ENCODE assay signal across 8 cellular contexts in genomic region chr10:117537436-117537903, GRCh38. TPM values are rescaled to one million over a fixed set of nuclear protein-coding genes. Genes with fewer than 3 reads are reported as not detected.
DNase-seq lines count a peak whose midpoint lies in the region; ATAC-seq, FAIRE-seq and TF ChIP-seq lines count a peak whose summit lies in the region.

No MANE protein-coding gene starts in this region.

- H3K4me1 ChIP-seq in HUES48 (ENCODE audit: control insufficient read depth, insufficient read depth, low read length) (peaks cover 7% of the 10 kb centered on the region; the same call in 1 of the 2 replicates), colonic mucosa (peaks cover 6% of the 10 kb centered on the region), mesenchymal stem cell (ENCODE audit: control insufficient read depth, insufficient read depth, low read depth, low read length) (peaks cover 28% of the 10 kb centered on the region)

- FAIRE-seq in D721Med (lab: Jason Lieb, UNC), result no peak

- TF ChIP-seq CTCF in D721Med (IDR thresholded peaks at IDR 0.05; ENCODE audit: insufficient read depth, missing control alignments) (peak; percentile 59), colonic mucosa (IDR thresholded peaks at IDR 0.05) (peak; percentile 50)

- H2AK5ac ChIP-seq in mesenchymal stem cell (ENCODE audit: low read length, severe bottlenecking), result no peak overlapping the region

- H3K79me1 ChIP-seq in mesenchymal stem cell (replicated peaks; ENCODE audit: low read length, poor library complexity, severe bottlenecking), result no peaks in the 10 kb centered on the region

- H4K8ac ChIP-seq in mesenchymal stem cell (ENCODE audit: low read length), result no peak overlapping the region

- H3K27ac ChIP-seq in HUES48 (ENCODE audit: low read depth, low read length), result no peak overlapping the region
- H3K27ac ChIP-seq in colonic mucosa, result no peak overlapping the region
- H3K27ac ChIP-seq in mesenchymal stem cell (ENCODE audit: low read length, poor library complexity, severe bottlenecking), result no peak overlapping the region

- H3K9ac ChIP-seq in HUES48 (ENCODE audit: low read depth, low read length) (no peak overlapping the region), colonic mucosa (ENCODE audit: low read depth in 2 of 2, low read length in 2 of 2) (no peak overlapping the region), mesenchymal stem cell (ENCODE audit: low read length) (peak overlapping the region; percentile 88)

- 4% methylated on average over 27 of the region's 39 CpGs for WGBS in mesenchymal stem cell

- DNase-seq in D721Med (ENCODE audit: insufficient read length, low spot score) (no peak), colonic mucosa (no peak), mesenchymal stem cell (no peak), GOT3 (lab: John Stamatoyannopoulos, UW) (no peak), OCI-M1 (lab: John Stamatoyannopoulos, UW) (no peak)

- H3K27me3 ChIP-seq in HUES48 (ENCODE audit: control insufficient read depth, insufficient read depth, low read length) (peaks cover 100% of the 10 kb centered on the region), colonic mucosa (peaks cover 98% of the 10 kb centered on the region), mesenchymal stem cell (ENCODE audit: control insufficient read depth in 1 of 2, insufficient read depth in 1 of 2, low read length in 2 of 2) (peaks cover 0 to 100% of the 10 kb centered on the region in 2 experiments)

- ATAC-seq in GM21360 (IDR thresholded peaks at IDR 0.05; ENCODE audit: unreplicated experiment) (no peak), HG02623 (IDR thresholded peaks at IDR 0.05; ENCODE audit: unreplicated experiment) (no peak)

- no peak overlapping the region for H3K23ac ChIP-seq in mesenchymal stem cell (ENCODE audit: low read length in 2 of 2)

- no peak overlapping the region for H4K91ac ChIP-seq in mesenchymal stem cell (ENCODE audit: low read length)

- no peak overlapping the region for H2BK120ac ChIP-seq in mesenchymal stem cell (ENCODE audit: low read depth, low read length)

- H2BK5ac ChIP-seq in mesenchymal stem cell (ENCODE audit: low read depth, low read length, poor library complexity, severe bottlenecking), result no peak overlapping the region

- no peak overlapping the region for H3K4me2 ChIP-seq in mesenchymal stem cell (ENCODE audit: low read length, poor library complexity, severe bottlenecking)

- H3K14ac ChIP-seq in mesenchymal stem cell (ENCODE audit: low read length in 2 of 2), result no peak overlapping the region

- H2BK15ac ChIP-seq in mesenchymal stem cell (ENCODE audit: low read depth, poor library complexity, severe bottlenecking), result no peak overlapping the region

- intact Hi-C loops in colonic mucosa (cut with DNase I), result loop anchor here (5.0 kb wide), 1 partner anchor 705 kb away; no protein-coding TSS in a partner anchor

- H3K36me3 ChIP-seq in HUES48 (ENCODE audit: control insufficient read depth, insufficient read depth, low read length) (no peaks in the 10 kb centered on the region), colonic mucosa (no peaks in the 10 kb centered on the region), mesenchymal stem cell (ENCODE audit: control insufficient read depth in 1 of 2, insufficient read depth in 2 of 2, low read depth in 1 of 2, low read length in 2 of 2) (no peaks in the 10 kb centered on the region)

- no peak overlapping the region for H2BK12ac ChIP-seq in mesenchymal stem cell (ENCODE audit: low read length in 2 of 2)

- H3K4me3 ChIP-seq in HUES48 (ENCODE audit: low read depth, low read length), result peak overlapping the region; percentile 12; the same call in 1 of the 2 replicates
- H3K4me3 ChIP-seq in colonic mucosa, result no peak overlapping the region
- peak overlapping the region in 1 of 2 experiments; percentile 68 for H3K4me3 ChIP-seq in mesenchymal stem cell (ENCODE audit: insufficient read depth in 1 of 2, low read depth in 1 of 2, low read length in 2 of 2)

- H2AFZ ChIP-seq in mesenchymal stem cell (ENCODE audit: low read depth, low read length), result no peak overlapping the region

- H3K18ac ChIP-seq in mesenchymal stem cell (ENCODE audit: low read depth in 1 of 2, low read length in 2 of 2), result no peak overlapping the region

- no peak overlapping the region for H3K4ac ChIP-seq in mesenchymal stem cell (ENCODE audit: low read depth in 1 of 2, low read length in 2 of 2)

- no peaks in the 10 kb centered on the region for H3K9me3 ChIP-seq in HUES48 (ENCODE audit: control insufficient read depth, insufficient read depth, low read length)
- no peaks in the 10 kb centered on the region for H3K9me3 ChIP-seq in colonic mucosa
- no peaks in the 10 kb centered on the region for H3K9me3 ChIP-seq in mesenchymal stem cell (ENCODE audit: control insufficient read depth, low read length)

RNA-seq across cellular contexts. Expression of gene EMX2, which starts 5.1 kb away (rescaled TPM):
- not detected for total RNA-seq in colonic mucosa
- polyA plus RNA-seq in mesenchymal stem cell (2013, experiment 1 of 2), result not detected
- polyA plus RNA-seq in mesenchymal stem cell (2013, experiment 2 of 2), result not detected
